ENCODE assay signal across 9 cellular contexts in the genomic region with DNA sequence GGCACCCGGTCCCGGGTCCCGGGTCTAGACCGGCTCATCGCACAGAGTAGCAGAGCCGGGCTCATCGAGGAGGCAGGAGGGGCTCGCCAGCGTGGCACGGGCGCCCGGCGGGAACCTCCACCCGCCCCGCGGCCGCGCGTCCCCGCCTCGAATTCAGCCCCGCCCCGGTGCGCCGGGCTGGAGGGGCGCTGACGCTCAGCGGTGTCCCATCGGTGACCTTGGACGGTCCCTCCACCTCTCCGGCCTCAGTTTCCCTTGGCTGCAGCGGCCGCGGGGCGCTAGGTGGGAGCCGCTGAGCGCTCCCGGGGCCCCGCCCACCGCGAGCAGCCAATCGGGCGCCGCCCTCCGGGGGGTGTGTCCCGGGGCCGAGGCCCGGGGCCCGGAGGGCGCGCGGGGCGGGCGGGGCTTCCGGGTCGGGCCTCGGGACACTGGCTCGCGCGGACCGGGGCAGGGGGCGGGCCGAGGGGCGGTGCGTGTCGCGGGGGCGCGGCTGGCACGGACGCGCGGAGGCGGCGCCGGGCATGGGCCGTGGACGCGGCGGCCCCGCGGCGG. TPM values are rescaled to one million over a fixed set of nuclear protein-coding genes. Genes with fewer than 3 reads are reported as not detected.
DNase-seq lines count a peak whose midpoint lies in the region; ATAC-seq, FAIRE-seq and TF ChIP-seq lines count a peak whose summit lies in the region.
"Had no signal": no experiment of that assay in that cellular context is flagged by ENCODE, and none has a peak within 500 bp of the region (broad histone marks: within the 10 kb centered on the region; RNA-seq: fewer than 3 reads in every experiment).

Gene PPARA, plus strand, starts transcription at position 529 of the 552 bp plus-strand sequence. CDS start 47,858 bp downstream, outside the sequence.

- H4K20me1 ChIP-seq in BLaER1 treated with 17β-estradiol and CSF1 and Interleukin-3, amounts not matched to agents 10 nM and 100 nM, result peaks cover 0 to 27% (median 15%) of the 10 kb centered on the region in 11 experiments; a peak in 10 of 22 replicates
- H4K20me1 ChIP-seq in fibroblast of lung (ENCODE audit: control insufficient read depth, extremely low read depth, insufficient read depth, low read length), result no peaks in the 10 kb centered on the region

- TF ChIP-seq CTCF in fibroblast of lung (conservative IDR thresholded peaks at IDR 0.05 in 1 of 2, IDR thresholded peaks at IDR 0.05 in 1 of 2; ENCODE audit: low read depth in 1 of 2, low read length in 2 of 2), result no peak

- peaks cover 15 to 55% (median 50%) of the 10 kb centered on the region in 10 experiments for H3K4me1 ChIP-seq in BLaER1 treated with 17β-estradiol and CSF1 and Interleukin-3, amounts not matched to agents 10 nM and 100 nM
- peaks cover 2% of the 10 kb centered on the region for H3K4me1 ChIP-seq in fibroblast of lung (ENCODE audit: control insufficient read depth, extremely low read depth, insufficient read depth, low read length)

- H2AFZ ChIP-seq in fibroblast of lung (ENCODE audit: low read length), result peak within 1 kb of the TSS; percentile 57

- H3K9me3 Mint-ChIP-seq in naive B cell, result no peaks in the 10 kb centered on the region
- no peaks in the 10 kb centered on the region for H3K9me3 Mint-ChIP-seq in stimulated activated effector memory CD8-positive, alpha-beta T cell treated with anti-CD3 and anti-CD28 coated beads, Interleukin-12 subunit alpha, Interleukin-12 subunit beta, amount 100 ng/mL, for 72 hours

- no peaks in the 10 kb centered on the region for H3K9me3 ChIP-seq in BLaER1 treated with 17β-estradiol and CSF1 and Interleukin-3, amounts not matched to agents 10 nM and 100 nM (replicated peaks in 1 of 11)
- H3K9me3 ChIP-seq in fibroblast of lung (ENCODE audit: control insufficient read depth, insufficient read depth, low read depth, low read length), result no peaks in the 10 kb centered on the region

- H3K27ac Mint-ChIP-seq in naive B cell, result peak within 1 kb of the TSS; percentile 76 to 95 (median 87)
- peak within 1 kb of the TSS; percentile 72 for H3K27ac Mint-ChIP-seq in stimulated activated effector memory CD8-positive, alpha-beta T cell treated with anti-CD3 and anti-CD28 coated beads, Interleukin-12 subunit alpha, Interleukin-12 subunit beta, amount 100 ng/mL, for 72 hours

- no peak for FAIRE-seq in RCC 7860 (lab: Jason Lieb, UNC)
- FAIRE-seq: TTC549 had no signal

- peaks cover 0 to 17% (median 0%) of the 10 kb centered on the region in 11 experiments; a peak in 4 of 22 replicates for H3K27me3 ChIP-seq in BLaER1 treated with 17β-estradiol and CSF1 and Interleukin-3, amounts not matched to agents 10 nM and 100 nM
- H3K27me3 ChIP-seq in fibroblast of lung (ENCODE audit: control insufficient read depth, insufficient read depth, low read length), result peaks cover 30% of the 10 kb centered on the region

- H3K9ac ChIP-seq in BLaER1 treated with 17β-estradiol and CSF1 and Interleukin-3, amounts not matched to agents 10 nM and 100 nM, result peak within 1 kb of the TSS; percentile 84 to 93 (median 88)
- H3K9ac ChIP-seq in fibroblast of lung (ENCODE audit: insufficient read depth, low read length), result peak within 1 kb of the TSS; percentile 70

- peaks cover 0 to 3% of the 10 kb centered on the region in 2 donors for H3K36me3 Mint-ChIP-seq in naive B cell
- peaks cover 32% of the 10 kb centered on the region for H3K36me3 Mint-ChIP-seq in stimulated activated effector memory CD8-positive, alpha-beta T cell treated with anti-CD3 and anti-CD28 coated beads, Interleukin-12 subunit alpha, Interleukin-12 subunit beta, amount 100 ng/mL, for 72 hours

- H3K4me1 Mint-ChIP-seq in naive B cell, result peaks cover 10 to 24% (median 18%) of the 10 kb centered on the region in 3 donors
- peaks cover 12% of the 10 kb centered on the region for H3K4me1 Mint-ChIP-seq in stimulated activated effector memory CD8-positive, alpha-beta T cell treated with anti-CD3 and anti-CD28 coated beads, Interleukin-12 subunit alpha, Interleukin-12 subunit beta, amount 100 ng/mL, for 72 hours

- peak within 1 kb of the TSS; percentile 69 to 86 (median 79) for H3K27ac ChIP-seq in BLaER1 treated with 17β-estradiol and CSF1 and Interleukin-3, amounts not matched to agents 10 nM and 100 nM
- peak within 1 kb of the TSS; percentile 19 for H3K27ac ChIP-seq in fibroblast of lung (ENCODE audit: insufficient read depth, low read length)

- ATAC-seq in GM19328 (IDR thresholded peaks at IDR 0.05; ENCODE audit: unreplicated experiment) (peak; percentile 70), HG03460 (IDR thresholded peaks at IDR 0.05; ENCODE audit: unreplicated experiment) (peak; percentile 67), naive B cell (ENCODE audit: low read depth in 2 of 2) (peak; percentile 66 to 67)
- ATAC-seq in stimulated activated effector memory CD8-positive, alpha-beta T cell treated with anti-CD3 and anti-CD28 coated beads, Interleukin-12 subunit alpha, Interleukin-12 subunit beta, amount 100 ng/mL, for 72 hours, result peak; percentile 88

- no peaks in the 10 kb centered on the region for H3K79me2 ChIP-seq in fibroblast of lung (ENCODE audit: control insufficient read depth, insufficient read depth, low read length)

- peak within 1 kb of the TSS; percentile 70 to 96 (median 91) for H3K4me3 ChIP-seq in BLaER1 treated with 17β-estradiol and CSF1 and Interleukin-3, amounts not matched to agents 10 nM and 100 nM
- peak within 1 kb of the TSS; percentile 69 to 87 (median 80) for H3K4me3 ChIP-seq in fibroblast of lung (replicated peaks in 1 of 4; ENCODE audit: control extremely low read depth in 1 of 4, insufficient read depth in 1 of 4, low read depth in 3 of 4, low read length in 4 of 4)

- H3K36me3 ChIP-seq in BLaER1 treated with 17β-estradiol and CSF1 and Interleukin-3, amounts not matched to agents 10 nM and 100 nM, result peaks cover 13 to 28% (median 19%) of the 10 kb centered on the region in 11 experiments; a peak in 19 of 22 replicates
- no peaks in the 10 kb centered on the region for H3K36me3 ChIP-seq in fibroblast of lung (ENCODE audit: control insufficient read depth, insufficient read depth, low read length)

- H3K27me3 Mint-ChIP-seq in naive B cell, result no peaks in the 10 kb centered on the region

- peak; percentile 45 for DNase-seq in RCC 7860 (ENCODE audit: low spot score)
- DNase-seq in activated T-helper 1 cell treated with anti-CD3 and anti-CD28 coated beads, Interleukin-2, amount 50 U/mL, for 16 hours (ENCODE audit: low read depth in 1 of 2, low spot score in 1 of 2), result peak; percentile 68 to 80
- DNase-seq in fibroblast of lung (ENCODE audit: low read depth in 2 of 2), result peak; percentile 62 to 70
- peak; percentile 84 for DNase-seq in naive B cell
- DNase-seq in stimulated activated effector memory CD8-positive, alpha-beta T cell treated with anti-CD3 and anti-CD28 coated beads, Interleukin-12 subunit alpha, Interleukin-12 subunit beta, amount 100 ng/mL, for 72 hours (ENCODE audit: low spot score in 2 of 2), result peak; percentile 87 to 90

- peak within 1 kb of the TSS; percentile 84 to 95 (median 90) for H3K4me3 Mint-ChIP-seq in naive B cell
- H3K4me3 Mint-ChIP-seq in stimulated activated effector memory CD8-positive, alpha-beta T cell treated with anti-CD3 and anti-CD28 coated beads, Interleukin-12 subunit alpha, Interleukin-12 subunit beta, amount 100 ng/mL, for 72 hours, result peak within 1 kb of the TSS; percentile 78

- peak within 1 kb of the TSS; percentile 97 to 100 (median 99) for H3K4me2 ChIP-seq in BLaER1 treated with 17β-estradiol and CSF1 and Interleukin-3, amounts not matched to agents 10 nM and 100 nM
- peak within 1 kb of the TSS; percentile 81 for H3K4me2 ChIP-seq in fibroblast of lung (ENCODE audit: extremely low read depth, insufficient read depth, low read length)

RNA-seq across cellular contexts. Expression of gene PPARA, which starts in this region (rescaled TPM):
- 14.6 and 17.5 TPM in 2 replicates for total RNA-seq in fibroblast of lung
- polyA plus RNA-seq in fibroblast of lung, result 7.9 and 10.2 TPM in 2 replicates
- 5.4 and 7.3 TPM in 2 replicates for polyA plus RNA-seq in fibroblast of lung (2012)
- 17.7 and 19.3 TPM in 2 replicates for polyA minus RNA-seq in fibroblast of lung (ENCODE audit: low replicate concordance)
- polyA plus RNA-seq in naive B cell (ENCODE audit: low read depth in 6 of 6), result 10 to 100 TPM in 1 of 6 donors, 1 to 10 TPM in 5; 4.6 to 10.8 (median 7.0) TPM

Comparison
In these comparisons a context has a peak if more than half of its experiments do, and no peak if none do; other contexts are left out.
1. Peak in every context shown above with its lines: DNase-seq, ATAC-seq, H3K4me3 ChIP-seq and H3K27ac ChIP-seq.